ENCODE assay signal across 22 cellular contexts in genomic region chr5:157326440-157327023, GRCh38.
DNase-seq lines count a peak whose midpoint lies in the region; ATAC-seq and TF ChIP-seq lines count a peak whose summit lies in the region.
"Had no signal": no experiment of that assay in that cellular context is flagged by ENCODE, and none has a peak within 500 bp of the region (broad histone marks: within the 10 kb centered on the region; RNA-seq: fewer than 3 reads in every experiment).

No MANE protein-coding gene starts in this region.

- DNase-seq in activated CD8-positive, alpha-beta memory T cell treated with anti-CD3 and anti-CD28 coated beads, Interleukin-2, amount 10 ng/mL, durations not matched to agents 7 days and 5 days = no peak
- no peak for DNase-seq in activated CD8-positive, alpha-beta memory T cell treated with anti-CD3 and anti-CD28 coated beads, Interleukin-2, amount 50 U/mL, for 48 hours
- DNase-seq in T-cell = no peak
- no peak for DNase-seq in activated naive CD8-positive, alpha-beta T cell treated with anti-CD3 and anti-CD28 coated beads, Interleukin-2, amount 50 U/mL, for 24 hours
- no peak for DNase-seq in iPS-NIHi7 (ENCODE audit: extremely low spot score)
- no peak for DNase-seq in kidney glomerular epithelial cell (lab: John Stamatoyannopoulos, UW)
- DNase-seq: activated effector memory CD4-positive, alpha-beta T cell treated with anti-CD3 and anti-CD28 coated beads, Interleukin-2, amount 50 U/mL, for 16 hours; DMS79 treated with DMSO at 0.1 percent for 48 hours; GOT3; KBM-7; NCI-H1694 treated with DMSO at 0.1 percent for 48 hours; NCI-H748 treated with DMSO at 0.1 percent for 48 hours; stimulated activated CD4-positive, alpha-beta T cell treated with anti-CD3 and anti-CD28 coated beads, Interleukin-2, amount 100 ng/mL, for 24 hours; stimulated activated naive CD4-positive, alpha-beta T cell treated with Interleukin-2 at 50 U/mL for 16 hours; SW 1271; tibial artery had no signal

- POLR2A ChIA-PET in T-cell (lab: Charles Lee) = interaction anchor here in 1 of 2 donors (0.6 kb wide), 1 partner anchor 52 kb away, joined by 4 read pairs; no protein-coding TSS in a partner anchor

- no peak for TF ChIP-seq CTCF in nephron (IDR thresholded peaks at IDR 0.05; ENCODE audit: unreplicated experiment in 3 of 3)

- CTCF ChIA-PET in activated CD8-positive, alpha-beta memory T cell treated with anti-CD3 and anti-CD28 coated beads, Interleukin-2, amount 10 ng/mL, durations not matched to agents 7 days and 5 days (lab: Charles Lee) = interaction anchor here (0.6 to 3.1 kb wide), 10 partner anchors 11 to 392 kb away, joined by 3 to 17 read pairs (median 4); no protein-coding TSS in a partner anchor
- CTCF ChIA-PET in T-cell (lab: Charles Lee) = interaction anchor here (0.6 to 1.2 kb wide), 4 partner anchors 23 to 417 kb away, joined by 3 to 6 read pairs (median 4); partner anchors contain the start of gene LSM11 (in 1 of the 2)

- peak overlapping the region; percentile 35 for H3K27ac Mint-ChIP-seq in activated CD8-positive, alpha-beta memory T cell treated with anti-CD3 and anti-CD28 coated beads, Interleukin-2, amount 10 ng/mL, durations not matched to agents 7 days and 5 days
- H3K27ac Mint-ChIP-seq in T-cell (peak overlapping the region; percentile 72 to 87), nephron (peak overlapping the region in 2 of 3 experiments; percentile 40 to 78)
- H3K27ac Mint-ChIP-seq in activated naive CD8-positive, alpha-beta T cell treated with anti-CD3 and anti-CD28 coated beads, Interleukin-2, amount 50 U/mL, for 24 hours = peak overlapping the region; percentile 41
- H3K27ac Mint-ChIP-seq: memory B cell, progenitor cell of endocrine pancreas had no signal

- H3K4me3 Mint-ChIP-seq in activated CD8-positive, alpha-beta memory T cell treated with anti-CD3 and anti-CD28 coated beads, Interleukin-2, amount 10 ng/mL, durations not matched to agents 7 days and 5 days = no peak overlapping the region
- H3K4me3 Mint-ChIP-seq in T-cell (peak overlapping the region in 1 of 3 donors; percentile 67), nephron (no peak overlapping the region)
- no peak overlapping the region for H3K4me3 Mint-ChIP-seq in activated naive CD8-positive, alpha-beta T cell treated with anti-CD3 and anti-CD28 coated beads, Interleukin-2, amount 50 U/mL, for 24 hours
- H3K4me3 Mint-ChIP-seq: central memory CD8-positive, alpha-beta T cell; memory B cell had no signal

- H3K9me3 Mint-ChIP-seq in activated CD8-positive, alpha-beta memory T cell treated with anti-CD3 and anti-CD28 coated beads, Interleukin-2, amount 10 ng/mL, durations not matched to agents 7 days and 5 days (ENCODE audit: low read depth) = no peaks in the 10 kb centered on the region
- no peaks in the 10 kb centered on the region for H3K9me3 Mint-ChIP-seq in T-cell
- H3K9me3 Mint-ChIP-seq in activated naive CD8-positive, alpha-beta T cell treated with anti-CD3 and anti-CD28 coated beads, Interleukin-2, amount 50 U/mL, for 24 hours = no peaks in the 10 kb centered on the region
- no peaks in the 10 kb centered on the region for H3K9me3 Mint-ChIP-seq in nephron
- H3K9me3 Mint-ChIP-seq: central memory CD8-positive, alpha-beta T cell; memory B cell had no signal

- H3K36me3 Mint-ChIP-seq in activated CD8-positive, alpha-beta memory T cell treated with anti-CD3 and anti-CD28 coated beads, Interleukin-2, amount 10 ng/mL, durations not matched to agents 7 days and 5 days = peaks cover 74% of the 10 kb centered on the region
- H3K36me3 Mint-ChIP-seq in T-cell (peaks cover 77% of the 10 kb centered on the region), nephron (ENCODE audit: low read depth) (peaks cover 19% of the 10 kb centered on the region)
- H3K36me3 Mint-ChIP-seq in activated naive CD8-positive, alpha-beta T cell treated with anti-CD3 and anti-CD28 coated beads, Interleukin-2, amount 50 U/mL, for 24 hours (ENCODE audit: low read depth) = peaks cover 73% of the 10 kb centered on the region

- peaks cover 10% of the 10 kb centered on the region for H3K4me1 Mint-ChIP-seq in activated CD8-positive, alpha-beta memory T cell treated with anti-CD3 and anti-CD28 coated beads, Interleukin-2, amount 10 ng/mL, durations not matched to agents 7 days and 5 days
- H3K4me1 Mint-ChIP-seq in T-cell = peaks cover 35 to 43% (median 41%) of the 10 kb centered on the region in 3 donors
- peaks cover 40% of the 10 kb centered on the region for H3K4me1 Mint-ChIP-seq in activated naive CD8-positive, alpha-beta T cell treated with anti-CD3 and anti-CD28 coated beads, Interleukin-2, amount 50 U/mL, for 24 hours
- H3K4me1 Mint-ChIP-seq in nephron = peaks cover 9% of the 10 kb centered on the region

- ATAC-seq in activated CD8-positive, alpha-beta memory T cell treated with anti-CD3 and anti-CD28 coated beads, Interleukin-2, amount 10 ng/mL, durations not matched to agents 7 days and 5 days = no peak
- ATAC-seq in T-cell (replicated peaks in 1 of 4) (no peak), GM18861 (IDR thresholded peaks at IDR 0.05; ENCODE audit: unreplicated experiment) (no peak)
- ATAC-seq in activated naive CD8-positive, alpha-beta T cell treated with anti-CD3 and anti-CD28 coated beads, Interleukin-2, amount 50 U/mL, for 24 hours = no peak
- ATAC-seq: Right ventricle myocardium inferior had no signal

- no peaks in the 10 kb centered on the region for H3K27me3 Mint-ChIP-seq in activated CD8-positive, alpha-beta memory T cell treated with anti-CD3 and anti-CD28 coated beads, Interleukin-2, amount 10 ng/mL, durations not matched to agents 7 days and 5 days
- H3K27me3 Mint-ChIP-seq in T-cell (no peaks in the 10 kb centered on the region), nephron (ENCODE audit: low read depth) (no peaks in the 10 kb centered on the region)
- no peaks in the 10 kb centered on the region for H3K27me3 Mint-ChIP-seq in activated naive CD8-positive, alpha-beta T cell treated with anti-CD3 and anti-CD28 coated beads, Interleukin-2, amount 50 U/mL, for 24 hours
- H3K27me3 Mint-ChIP-seq: central memory CD8-positive, alpha-beta T cell; memory B cell; progenitor cell of endocrine pancreas had no signal
